ENCODE assay signal across 8 cellular contexts in genomic region chr11:130313383-130314183, GRCh38. TPM values are rescaled to one million over a fixed set of nuclear protein-coding genes. Genes with fewer than 3 reads are reported as not detected.
DNase-seq lines count a peak whose midpoint lies in the region; ATAC-seq and TF ChIP-seq lines count a peak whose summit lies in the region.

No MANE protein-coding gene starts in this region.

- peaks cover 14% of the 10 kb centered on the region for H4K20me1 ChIP-seq in osteoblast (ENCODE audit: insufficient read depth, low read length)

- peak overlapping the region; percentile 73 for H2AFZ ChIP-seq in osteoblast (ENCODE audit: low read length)

- H3K36me3 ChIP-seq in SJCRH30 (no peaks in the 10 kb centered on the region), osteoblast (ENCODE audit: insufficient read depth, low read length) (no peaks in the 10 kb centered on the region)

- H3K4me3 Mint-ChIP-seq in activated CD4-positive, alpha-beta T cell treated with anti-CD3 and anti-CD28 coated beads, Interleukin-2, amount 10 ng/mL, durations not matched to agents 7 days and 5 days, result peak overlapping the region; percentile 95

- H3K27me3 Mint-ChIP-seq in activated CD4-positive, alpha-beta T cell treated with anti-CD3 and anti-CD28 coated beads, Interleukin-2, amount 10 ng/mL, durations not matched to agents 7 days and 5 days, result no peaks in the 10 kb centered on the region

- POLR2A ChIA-PET in activated CD4-positive, alpha-beta T cell treated with anti-CD3 and anti-CD28 coated beads, Interleukin-2, amount 10 ng/mL, durations not matched to agents 7 days and 5 days (lab: Charles Lee), result no interaction called here

- H3K4me2 ChIP-seq in osteoblast (ENCODE audit: insufficient read depth, low read length), result peak overlapping the region; percentile 76

- no peak for DNase-seq in activated CD4-positive, alpha-beta T cell treated with anti-CD3 and anti-CD28 coated beads, Interleukin-2, amount 10 ng/mL, durations not matched to agents 7 days and 5 days
- DNase-seq in activated CD4-positive, alpha-beta T cell treated with anti-CD3 and anti-CD28 coated beads for 4 hours, result no peak
- no peak for DNase-seq in SJCRH30
- peak; percentile 45 to 65 for DNase-seq in erythroblast (lab: John Stamatoyannopoulos, UW)
- peak; percentile 67 for DNase-seq in osteoblast (ENCODE audit: insufficient read length, low spot score, missing footprints)
- DNase-seq in NCI-H2227 treated with DMSO at 0.1 percent for 48 hours (lab: John Stamatoyannopoulos, UW), result no peak

- peak overlapping the region; percentile 73 for H3K4me3 ChIP-seq in SJCRH30
- H3K4me3 ChIP-seq in osteoblast (ENCODE audit: insufficient read depth, low read length), result peak overlapping the region; percentile 77

- H3K4me1 Mint-ChIP-seq in activated CD4-positive, alpha-beta T cell treated with anti-CD3 and anti-CD28 coated beads, Interleukin-2, amount 10 ng/mL, durations not matched to agents 7 days and 5 days, result peaks cover 52% of the 10 kb centered on the region

- peaks cover 9% of the 10 kb centered on the region for H3K36me3 Mint-ChIP-seq in activated CD4-positive, alpha-beta T cell treated with anti-CD3 and anti-CD28 coated beads, Interleukin-2, amount 10 ng/mL, durations not matched to agents 7 days and 5 days (ENCODE audit: low read depth)

- no peaks in the 10 kb centered on the region for H3K9me3 ChIP-seq in SJCRH30 (replicated peaks)
- H3K9me3 ChIP-seq in osteoblast (ENCODE audit: low read depth, low read length), result no peaks in the 10 kb centered on the region

- peak overlapping the region; percentile 54; the same call in 1 of the 2 replicates for H3K27ac ChIP-seq in SJCRH30
- H3K27ac ChIP-seq in osteoblast (ENCODE audit: low read depth, low read length), result no peak overlapping the region

- no peak for TF ChIP-seq CTCF in osteoblast (IDR thresholded peaks at IDR 0.05; ENCODE audit: extremely low read depth, low read depth, low read length)

- no peak for ATAC-seq in GM21619 (IDR thresholded peaks at IDR 0.05; ENCODE audit: unreplicated experiment)
- ATAC-seq in GM21528 (IDR thresholded peaks at IDR 0.05; ENCODE audit: low FRiP score, unreplicated experiment), result no peak

- peaks cover 25% of the 10 kb centered on the region for H3K79me2 ChIP-seq in osteoblast (ENCODE audit: insufficient read depth, low read length)

- no peak for TF ChIP-seq POLR2A in erythroblast (IDR thresholded peaks at IDR 0.05; ENCODE audit: low read length)

- H3K27me3 ChIP-seq in SJCRH30 (no peaks in the 10 kb centered on the region), osteoblast (ENCODE audit: insufficient read depth, low read length) (no peaks in the 10 kb centered on the region)

- H3K4me1 ChIP-seq in SJCRH30 (0 out of 2 replicates have a peak, but pooled peaks cover under 1% of the 10 kb centered on the region), osteoblast (ENCODE audit: insufficient read depth, low read length) (peaks cover 9% of the 10 kb centered on the region)

- H3K9me3 Mint-ChIP-seq in activated CD4-positive, alpha-beta T cell treated with anti-CD3 and anti-CD28 coated beads, Interleukin-2, amount 10 ng/mL, durations not matched to agents 7 days and 5 days, result no peaks in the 10 kb centered on the region

- CTCF ChIA-PET in activated CD4-positive, alpha-beta T cell treated with anti-CD3 and anti-CD28 coated beads, Interleukin-2, amount 10 ng/mL, durations not matched to agents 7 days and 5 days (lab: Charles Lee), result no interaction called here

- H3K27ac Mint-ChIP-seq in activated CD4-positive, alpha-beta T cell treated with anti-CD3 and anti-CD28 coated beads, Interleukin-2, amount 10 ng/mL, durations not matched to agents 7 days and 5 days, result peak overlapping the region; percentile 95

RNA-seq across cellular contexts. Expression of gene ZBTB44, which starts 1.1 kb away (rescaled TPM):
- total RNA-seq in activated CD4-positive, alpha-beta T cell treated with anti-CD3 and anti-CD28 coated beads, Interleukin-2, amount 10 ng/mL, durations not matched to agents 7 days and 5 days, result 10 to 100 TPM; 55.4 to 61.5 TPM
- total RNA-seq in SJCRH30 (2014; rRNA removed; shearing (Covaris generic)), result 29.7 and 30.3 TPM in 2 replicates
- total RNA-seq in osteoblast, result 47.1 and 50.3 TPM in 2 replicates

Comparison
In these comparisons a context has a peak if more than half of its experiments do, and no peak if none do; other contexts are left out.
1. DNase-seq: peak in erythroblast (2 of 2) and osteoblast (single experiment); none in activated CD4-positive, alpha-beta T cell treated with anti-CD3 and anti-CD28 coated beads, Interleukin-2, amount 10 ng/mL, durations not matched to agents 7 days and 5 days (single experiment), activated CD4-positive, alpha-beta T cell treated with anti-CD3 and anti-CD28 coated beads for 4 hours (0 of 2), SJCRH30 (0 of 2) and NCI-H2227 treated with DMSO at 0.1 percent for 48 hours (single experiment).